ENCODE assay signal across 24 cellular contexts in genomic region chr1:15657026-15657425, GRCh38. TPM values are rescaled to one million over a fixed set of nuclear protein-coding genes. Genes with fewer than 3 reads are reported as not detected.
A peak's percentile ranks its signal among the peaks of the same experiment; 100 is the strongest.
DNase-seq lines count a peak whose midpoint lies in the region; ATAC-seq and TF ChIP-seq lines count a peak whose summit lies in the region.
"Had no signal": no experiment of that assay in that cellular context is flagged by ENCODE, and none has a peak within 500 bp of the region (broad histone marks: within the 10 kb centered on the region; RNA-seq: fewer than 3 reads in every experiment).

No MANE protein-coding gene starts in this region.

- peak overlapping the region; percentile 48 for H3K27ac Mint-ChIP-seq in activated T-helper 17 cell treated with anti-CD3 and anti-CD28 coated beads, Interleukin-2, amount 50 U/mL, for 72 hours
- H3K27ac Mint-ChIP-seq: CD4-positive, alpha-beta T cell had no signal

- intact Hi-C loops in left ventricle myocardium inferior (cut with micrococcal nuclease) (no loop called here), cardiac septum (cut with DNase I) (loop anchor here (5.0 kb wide), 1 partner anchor 80 kb away; the partner anchor contains the start of gene SLC25A34), spleen (cut with DNase I; ENCODE audit: low total_unique reads) (no loop called here)

- H3K4me3 Mint-ChIP-seq in activated T-helper 17 cell treated with anti-CD3 and anti-CD28 coated beads, Interleukin-2, amount 50 U/mL, for 72 hours = no peak overlapping the region
- H3K4me3 Mint-ChIP-seq: CD4-positive, alpha-beta T cell had no signal

- no peaks in the 10 kb centered on the region for H3K9me3 ChIP-seq in left ventricle myocardium inferior (replicated peaks)
- H3K9me3 ChIP-seq in spleen = no peaks in the 10 kb centered on the region
- H3K9me3 ChIP-seq: Caco-2, HAP-1 had no signal

- no peaks in the 10 kb centered on the region for H3K9me3 Mint-ChIP-seq in activated T-helper 17 cell treated with anti-CD3 and anti-CD28 coated beads, Interleukin-2, amount 50 U/mL, for 72 hours
- H3K9me3 Mint-ChIP-seq: CD4-positive, alpha-beta T cell had no signal

- no peak for ATAC-seq in activated T-helper 17 cell treated with anti-CD3 and anti-CD28 coated beads, Interleukin-2, amount 50 U/mL, for 72 hours (replicated peaks)
- no peak for ATAC-seq in GM18858 (IDR thresholded peaks at IDR 0.05; ENCODE audit: unreplicated experiment)
- ATAC-seq: GM12878 had no signal

- H3K4me1 Mint-ChIP-seq in activated T-helper 17 cell treated with anti-CD3 and anti-CD28 coated beads, Interleukin-2, amount 50 U/mL, for 72 hours = no peaks in the 10 kb centered on the region

- H3K27me3 ChIP-seq in left ventricle myocardium inferior (ENCODE audit: low read depth) (no peaks in the 10 kb centered on the region), spleen (replicated peaks in 1 of 7) (no peaks in the 10 kb centered on the region)

- H3K4me3 ChIP-seq in left ventricle myocardium inferior = no peak overlapping the region
- no peak overlapping the region for H3K4me3 ChIP-seq in spleen
- H3K4me3 ChIP-seq: GM12878, GM23248, HAP-1 had no signal

- no peaks in the 10 kb centered on the region for H3K27me3 Mint-ChIP-seq in activated T-helper 17 cell treated with anti-CD3 and anti-CD28 coated beads, Interleukin-2, amount 50 U/mL, for 72 hours
- H3K27me3 Mint-ChIP-seq: CD4-positive, alpha-beta T cell had no signal

- TF ChIP-seq POLR2A in spleen (IDR thresholded peaks at IDR 0.05) = no peak

- no peak for TF ChIP-seq CTCF in left ventricle myocardium inferior (IDR thresholded peaks at IDR 0.05; ENCODE audit: borderline replicate concordance)
- no peak for TF ChIP-seq CTCF in spleen (IDR thresholded peaks at IDR 0.05 in 8 of 11, conservative IDR thresholded peaks at IDR 0.05 in 3 of 11)

- H3K27ac ChIP-seq in left ventricle myocardium inferior (replicated peaks) (peak overlapping the region; percentile 25), spleen (peak overlapping the region in 6 of 8 donors; percentile 3 to 47 (median 11))
- H3K27ac ChIP-seq: GM23248, KMS-11, RWPE1 had no signal

- DNase-seq in left ventricle myocardium inferior = no peak
- no peak for DNase-seq in cardiac septum (ENCODE audit: low spot score)
- DNase-seq in lung microvascular endothelial cell (ENCODE audit: low read depth in 2 of 2) = peak; percentile 34 to 52
- DNase-seq in spleen = no peak
- DNase-seq in DMS153 (lab: John Stamatoyannopoulos, UW) = no peak
- DNase-seq: Caco-2; CD4-positive, alpha-beta T cell; DMS 273 treated with DMSO at 0.1 percent for 48 hours; DND-41; GM23248; IMR-90; NCI-H1105; NCI-H146; NCI-H2029; NCI-H2227 treated with DMSO at 0.1 percent for 48 hours; NCI-H510A treated with DMSO at 0.1 percent for 48 hours; NCI-H748 treated with DMSO at 0.1 percent for 48 hours; SHP77 treated with DMSO at 0.1 percent for 48 hours had no signal

- peaks cover 88% of the 10 kb centered on the region for H3K36me3 ChIP-seq in left ventricle myocardium inferior
- peaks cover 4 to 100% (median 74%) of the 10 kb centered on the region in 6 donors for H3K36me3 ChIP-seq in spleen

- H3K4me1 ChIP-seq in left ventricle myocardium inferior (peaks cover 21% of the 10 kb centered on the region), spleen (peaks cover 0 to 15% (median 0%) of the 10 kb centered on the region in 6 donors)
- H3K4me1 ChIP-seq: Caco-2, HAP-1 had no signal

- H3K36me3 Mint-ChIP-seq in activated T-helper 17 cell treated with anti-CD3 and anti-CD28 coated beads, Interleukin-2, amount 50 U/mL, for 72 hours (ENCODE audit: low read depth) = peaks cover 92% of the 10 kb centered on the region

- 13 to 33% (median 22%) methylated on average over 1 of the region's 1 CpG for WGBS in spleen, 5 donors

RNA-seq across cellular contexts. Expression of gene PLEKHM2, which starts 27.1 kb away (rescaled TPM):
- total RNA-seq in left ventricle myocardium inferior (90.3 TPM), cardiac septum (93.1 TPM), lung microvascular endothelial cell (34.2 and 44.2 TPM in 2 replicates), spleen (10 to 100 TPM; 59.1 to 96.0 (median 65.8) TPM)
- 10 to 100 TPM; 32.2 to 50.5 TPM for total RNA-seq in activated T-helper 17 cell treated with anti-CD3 and anti-CD28 coated beads, Interleukin-2, amount 50 U/mL, for 72 hours
- 10 to 100 TPM; 25.9 to 54.1 (median 37.1) TPM for polyA plus RNA-seq in spleen

RNA-seq across cellular contexts. Expression of gene DDI2, which starts 39.8 kb away (rescaled TPM):
- 22.5 TPM for total RNA-seq in left ventricle myocardium inferior
- 23.7 TPM for total RNA-seq in cardiac septum
- 10 to 100 TPM; 28.3 to 39.3 TPM for total RNA-seq in activated T-helper 17 cell treated with anti-CD3 and anti-CD28 coated beads, Interleukin-2, amount 50 U/mL, for 72 hours
- total RNA-seq in lung microvascular endothelial cell = 11.1 and 14.3 TPM in 2 replicates
- 10 to 100 TPM; 43.3 to 75.4 (median 47.2) TPM for total RNA-seq in spleen
- polyA plus RNA-seq in spleen = 1 to 10 TPM; 4.8 to 7.7 (median 6.2) TPM

Comparison
In these comparisons a context has a peak if more than half of its experiments do, and no peak if none do; other contexts are left out.
1. DNase-seq: peak in lung microvascular endothelial cell (2 of 2); none in left ventricle myocardium inferior (single experiment), cardiac septum (single experiment), spleen (single experiment) and DMS153 (single experiment).